Comparison of ENCODE assay signal across 1 cellular context in the genomic region with DNA sequence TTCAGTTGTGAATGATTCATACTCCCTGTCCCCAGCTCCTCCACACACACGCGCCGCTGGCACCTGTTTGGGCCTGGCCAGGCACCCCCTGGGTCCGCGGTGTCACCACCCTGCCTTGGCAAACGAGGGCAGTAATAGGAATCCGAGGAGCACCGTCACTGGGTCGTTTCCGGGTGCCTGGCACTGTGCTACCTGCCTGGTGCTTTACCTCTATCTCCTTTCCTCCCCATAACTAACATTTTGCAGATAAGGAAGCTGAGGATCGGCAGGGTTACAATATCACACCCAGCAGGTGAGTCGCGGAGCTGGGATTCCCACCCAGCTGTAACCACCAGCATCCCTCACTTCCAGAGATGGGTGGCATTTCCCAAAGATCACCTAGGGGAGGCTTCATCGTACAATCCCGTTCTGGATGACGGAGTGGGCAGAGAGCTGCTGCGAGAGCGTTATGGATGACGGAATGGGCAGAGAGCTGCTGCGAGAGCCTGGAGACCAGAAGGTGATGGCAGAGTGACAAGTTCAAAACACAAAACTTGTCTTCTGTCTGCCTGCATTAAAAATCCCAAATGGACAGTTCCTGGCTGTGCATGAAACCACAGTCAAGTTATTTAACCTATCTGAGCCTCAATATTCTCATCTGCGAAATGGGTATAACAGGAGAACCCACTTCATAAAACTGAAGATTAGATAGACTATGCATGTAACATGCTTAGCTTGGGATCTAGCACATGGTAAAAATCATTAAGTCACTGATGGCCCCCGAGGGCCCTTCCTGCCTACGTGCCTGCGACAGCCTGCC.
TF ChIP-seq lines count a peak whose summit lies in the region.

No MANE protein-coding gene starts in this region.

TF ChIP-seq in GM23338, 12 proteins besides CTCF, POLR2A, EP300 and RAD21 (continued from another document):
- TF ChIP-seq, protein P1, sequence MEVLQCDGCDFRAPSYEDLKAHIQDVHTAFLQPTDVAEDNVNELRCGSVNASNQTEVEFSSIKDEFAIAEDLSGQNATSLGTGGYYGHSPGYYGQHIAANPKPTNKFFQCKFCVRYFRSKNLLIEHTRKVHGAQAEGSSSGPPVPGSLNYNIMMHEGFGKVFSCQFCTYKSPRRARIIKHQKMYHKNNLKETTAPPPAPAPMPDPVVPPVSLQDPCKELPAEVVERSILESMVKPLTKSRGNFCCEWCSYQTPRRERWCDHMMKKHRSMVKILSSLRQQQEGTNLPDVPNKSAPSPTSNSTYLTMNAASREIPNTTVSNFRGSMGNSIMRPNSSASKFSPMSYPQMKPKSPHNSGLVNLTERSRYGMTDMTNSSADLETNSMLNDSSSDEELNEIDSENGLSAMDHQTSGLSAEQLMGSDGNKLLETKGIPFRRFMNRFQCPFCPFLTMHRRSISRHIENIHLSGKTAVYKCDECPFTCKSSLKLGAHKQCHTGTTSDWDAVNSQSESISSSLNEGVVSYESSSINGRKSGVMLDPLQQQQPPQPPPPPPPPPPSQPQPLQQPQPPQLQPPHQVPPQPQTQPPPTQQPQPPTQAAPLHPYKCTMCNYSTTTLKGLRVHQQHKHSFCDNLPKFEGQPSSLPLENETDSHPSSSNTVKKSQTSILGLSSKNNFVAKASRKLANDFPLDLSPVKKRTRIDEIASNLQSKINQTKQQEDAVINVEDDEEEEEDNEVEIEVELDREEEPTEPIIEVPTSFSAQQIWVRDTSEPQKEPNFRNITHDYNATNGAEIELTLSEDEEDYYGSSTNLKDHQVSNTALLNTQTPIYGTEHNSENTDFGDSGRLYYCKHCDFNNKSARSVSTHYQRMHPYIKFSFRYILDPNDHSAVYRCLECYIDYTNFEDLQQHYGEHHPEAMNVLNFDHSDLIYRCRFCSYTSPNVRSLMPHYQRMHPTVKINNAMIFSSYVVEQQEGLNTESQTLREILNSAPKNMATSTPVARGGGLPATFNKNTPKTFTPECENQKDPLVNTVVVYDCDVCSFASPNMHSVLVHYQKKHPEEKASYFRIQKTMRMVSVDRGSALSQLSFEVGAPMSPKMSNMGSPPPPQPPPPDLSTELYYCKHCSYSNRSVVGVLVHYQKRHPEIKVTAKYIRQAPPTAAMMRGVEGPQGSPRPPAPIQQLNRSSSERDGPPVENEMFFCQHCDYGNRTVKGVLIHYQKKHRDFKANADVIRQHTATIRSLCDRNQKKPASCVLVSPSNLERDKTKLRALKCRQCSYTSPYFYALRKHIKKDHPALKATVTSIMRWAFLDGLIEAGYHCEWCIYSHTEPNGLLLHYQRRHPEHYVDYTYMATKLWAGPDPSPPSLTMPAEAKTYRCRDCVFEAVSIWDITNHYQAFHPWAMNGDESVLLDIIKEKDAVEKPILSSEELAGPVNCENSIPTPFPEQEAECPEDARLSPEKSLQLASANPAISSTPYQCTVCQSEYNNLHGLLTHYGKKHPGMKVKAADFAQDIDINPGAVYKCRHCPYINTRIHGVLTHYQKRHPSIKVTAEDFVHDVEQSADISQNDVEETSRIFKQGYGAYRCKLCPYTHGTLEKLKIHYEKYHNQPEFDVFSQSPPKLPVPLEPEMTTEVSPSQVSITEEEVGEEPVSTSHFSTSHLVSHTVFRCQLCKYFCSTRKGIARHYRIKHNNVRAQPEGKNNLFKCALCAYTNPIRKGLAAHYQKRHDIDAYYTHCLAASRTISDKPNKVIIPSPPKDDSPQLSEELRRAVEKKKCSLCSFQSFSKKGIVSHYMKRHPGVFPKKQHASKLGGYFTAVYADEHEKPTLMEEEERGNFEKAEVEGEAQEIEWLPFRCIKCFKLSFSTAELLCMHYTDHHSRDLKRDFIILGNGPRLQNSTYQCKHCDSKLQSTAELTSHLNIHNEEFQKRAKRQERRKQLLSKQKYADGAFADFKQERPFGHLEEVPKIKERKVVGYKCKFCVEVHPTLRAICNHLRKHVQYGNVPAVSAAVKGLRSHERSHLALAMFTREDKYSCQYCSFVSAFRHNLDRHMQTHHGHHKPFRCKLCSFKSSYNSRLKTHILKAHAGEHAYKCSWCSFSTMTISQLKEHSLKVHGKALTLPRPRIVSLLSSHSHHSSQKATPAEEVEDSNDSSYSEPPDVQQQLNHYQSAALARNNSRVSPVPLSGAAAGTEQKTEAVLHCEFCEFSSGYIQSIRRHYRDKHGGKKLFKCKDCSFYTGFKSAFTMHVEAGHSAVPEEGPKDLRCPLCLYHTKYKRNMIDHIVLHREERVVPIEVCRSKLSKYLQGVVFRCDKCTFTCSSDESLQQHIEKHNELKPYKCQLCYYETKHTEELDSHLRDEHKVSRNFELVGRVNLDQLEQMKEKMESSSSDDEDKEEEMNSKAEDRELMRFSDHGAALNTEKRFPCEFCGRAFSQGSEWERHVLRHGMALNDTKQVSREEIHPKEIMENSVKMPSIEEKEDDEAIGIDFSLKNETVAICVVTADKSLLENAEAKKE (CRISPR knock-in tag; IDR thresholded peaks at IDR 0.05), result no peak
- TF ChIP-seq ZNF331 (CRISPR knock-in tag; IDR thresholded peaks at IDR 0.05; ENCODE audit: low read depth) (no peak), ETS1 (IDR thresholded peaks at IDR 0.05) (no peak), NANOG (IDR thresholded peaks at IDR 0.05; ENCODE audit: borderline replicate concordance) (no peak), REST (IDR thresholded peaks at IDR 0.05; ENCODE audit: unreplicated experiment) (no peak)
